Comparison of ENCODE assay signal across 13 cellular contexts in genomic region chr6:126696921-126697693, GRCh38.
A peak's percentile ranks its signal among the peaks of the same experiment; 100 is the strongest.
DNase-seq lines count a peak whose midpoint lies in the region; ATAC-seq and TF ChIP-seq lines count a peak whose summit lies in the region.
"Had no signal": no experiment of that assay in that cellular context is flagged by ENCODE, and none has a peak within 500 bp of the region (broad histone marks: within the 10 kb centered on the region; RNA-seq: fewer than 3 reads in every experiment).

No MANE protein-coding gene starts in this region.

- H4K91ac ChIP-seq in trophoblast cell (ENCODE audit: low read depth, low read length): peak overlapping the region; percentile 82

- ATAC-seq in HG03571 (IDR thresholded peaks at IDR 0.05; ENCODE audit: unreplicated experiment) (no peak), HG03097 (IDR thresholded peaks at IDR 0.05; ENCODE audit: low FRiP score, unreplicated experiment) (no peak)
- ATAC-seq: activated naive CD4-positive, alpha-beta T cell treated with anti-CD3 and anti-CD28 coated beads, Interleukin-2, amount 50 U/mL, for 72 hours; left ventricle myocardium superior had no signal

- peak overlapping the region; percentile 66 for H4K8ac ChIP-seq in trophoblast cell (ENCODE audit: low read depth, low read length)

- H3K79me2 ChIP-seq in trophoblast cell (ENCODE audit: control insufficient read depth, insufficient read depth, low read length, poor library complexity): no peaks in the 10 kb centered on the region

- TF ChIP-seq CTCF in fibroblast of the aortic adventitia (IDR thresholded peaks at IDR 0.05; ENCODE audit: insufficient read depth, low read length): no peak

- H4K12ac ChIP-seq in trophoblast cell (ENCODE audit: low read depth, low read length): no peak overlapping the region

- peak overlapping the region; percentile 67 for H2BK5ac ChIP-seq in trophoblast cell (ENCODE audit: low read depth, low read length, poor library complexity)

- peaks cover 5% of the 10 kb centered on the region for H3K79me1 ChIP-seq in trophoblast cell (ENCODE audit: low read length)

- peak overlapping the region; percentile 36 for H2AK5ac ChIP-seq in trophoblast cell (ENCODE audit: low read length)

- H3K4me3 ChIP-seq in fibroblast of the aortic adventitia (ENCODE audit: low read depth, low read length): no peak overlapping the region
- H3K4me3 ChIP-seq in trophoblast cell (ENCODE audit: low read depth, low read length): no peak overlapping the region
- H3K4me3 ChIP-seq in HAP-1: no peak overlapping the region
- H3K4me3 ChIP-seq: breast epithelium had no signal

- no peak overlapping the region for H3K18ac ChIP-seq in trophoblast cell (ENCODE audit: low read length)

- H3K36me3 ChIP-seq in trophoblast cell (ENCODE audit: control insufficient read depth in 1 of 2, insufficient read depth in 2 of 2, low read length in 2 of 2) (no peaks in the 10 kb centered on the region), HAP-1 (replicated peaks) (no peaks in the 10 kb centered on the region)
- H3K36me3 ChIP-seq: breast epithelium had no signal

- no CpG with 5 or more reads among the region's 5 CpGs for WGBS in trophoblast cell (ENCODE audit: extremely low coverage, insufficient coverage, insufficient read length)

- H2BK12ac ChIP-seq in trophoblast cell (ENCODE audit: low read length): peak overlapping the region; percentile 92

- H3K27me3 ChIP-seq in trophoblast cell (ENCODE audit: insufficient read depth, low read length): no peaks in the 10 kb centered on the region
- no peaks in the 10 kb centered on the region for H3K27me3 ChIP-seq in HAP-1 (ENCODE audit: low read depth)
- H3K27me3 ChIP-seq: breast epithelium had no signal

- H3K4ac ChIP-seq in trophoblast cell (ENCODE audit: low read depth, low read length): no peak overlapping the region

- H3K23ac ChIP-seq in trophoblast cell (ENCODE audit: low read length): no peak overlapping the region

- H2AFZ ChIP-seq in trophoblast cell (ENCODE audit: insufficient read depth, low read length, poor library complexity): no peak overlapping the region

- H3K4me2 ChIP-seq in trophoblast cell (ENCODE audit: low read length): no peak overlapping the region

- peak; percentile 37 for DNase-seq in ELF-1 (ENCODE audit: low read depth, low spot score)
- peak; percentile 81 for DNase-seq in NCI-H510A treated with DMSO at 0.1 percent for 48 hours (lab: John Stamatoyannopoulos, UW)
- peak; percentile 32 for DNase-seq in fibroblast of the aortic adventitia (ENCODE audit: low read depth)
- peak; percentile 5 to 52 for DNase-seq in trophoblast cell
- no peak for DNase-seq in AML-193 (lab: John Stamatoyannopoulos, UW)
- no peak for DNase-seq in HAP-1 (ENCODE audit: low spot score in 2 of 2)
- DNase-seq: activated CD4-positive, alpha-beta T cell treated with anti-CD3 and anti-CD28 coated beads, Interleukin-2, amount 10 ng/mL, durations not matched to agents 7 days and 5 days; left ventricle myocardium superior; substantia nigra had no signal

- peak overlapping the region; percentile 88 for H3K27ac ChIP-seq in trophoblast cell (ENCODE audit: low read depth, low read length)
- H3K27ac ChIP-seq: breast epithelium had no signal

- no peak overlapping the region for H3K9ac ChIP-seq in trophoblast cell (ENCODE audit: low read length)

- peak overlapping the region; percentile 66 for H3K14ac ChIP-seq in trophoblast cell (ENCODE audit: low read length)

- in situ Hi-C loops in HAP-1 (cut with MboI; ENCODE audit: low sequenced_read_pairs): no loop called here

- H3K9me3 ChIP-seq in trophoblast cell (ENCODE audit: insufficient read depth, low read depth, low read length): peaks cover 1% of the 10 kb centered on the region
- H3K9me3 ChIP-seq in HAP-1: no peaks in the 10 kb centered on the region

- H2BK120ac ChIP-seq in trophoblast cell (ENCODE audit: insufficient read depth, low read length, poor library complexity): peak overlapping the region; percentile 81

- H3K4me1 ChIP-seq in trophoblast cell (ENCODE audit: control insufficient read depth in 1 of 2, insufficient read depth in 2 of 2, low read length in 2 of 2) (peaks cover 3 to 4% of the 10 kb centered on the region in 2 experiments), HAP-1 (no peaks in the 10 kb centered on the region)
- H3K4me1 ChIP-seq: breast epithelium had no signal

Comparison
In these comparisons a context has a peak if more than half of its experiments do, and no peak if none do; other contexts are left out.
1. DNase-seq: peak in ELF-1 (single experiment), NCI-H510A treated with DMSO at 0.1 percent for 48 hours (single experiment), fibroblast of the aortic adventitia (single experiment) and trophoblast cell (2 of 2); none in AML-193 (0 of 2) and HAP-1 (0 of 2).